Comparison of ENCODE assay signal across 10 cellular contexts in genomic region chr13:46894534-46894906, GRCh38. TPM values are rescaled to one million over a fixed set of nuclear protein-coding genes. Genes with fewer than 3 reads are reported as not detected.
DNase-seq lines count a peak whose midpoint lies in the region; ATAC-seq, FAIRE-seq and TF ChIP-seq lines count a peak whose summit lies in the region.
"Had no signal": no experiment of that assay in that cellular context is flagged by ENCODE, and none has a peak within 500 bp of the region (broad histone marks: within the 10 kb centered on the region; RNA-seq: fewer than 3 reads in every experiment).

No MANE protein-coding gene starts in this region.

- H3K4me3 Mint-ChIP-seq in activated CD8-positive, alpha-beta memory T cell treated with anti-CD3 and anti-CD28 coated beads, Interleukin-2, amount 10 ng/mL, durations not matched to agents 7 days and 5 days = peak overlapping the region; percentile 31
- H3K4me3 Mint-ChIP-seq in activated naive CD8-positive, alpha-beta T cell treated with anti-CD3 and anti-CD28 coated beads, Interleukin-2, amount 10 ng/mL, durations not matched to agents 7 days and 5 days = peak overlapping the region; percentile 81

- H3K9me3 ChIP-seq in kidney (ENCODE audit: control insufficient read depth in 1 of 2, low read length in 2 of 2) (no peaks in the 10 kb centered on the region), tibial nerve (no peaks in the 10 kb centered on the region)

- peaks cover 0 to 9% of the 10 kb centered on the region in 2 donors for H3K4me1 ChIP-seq in kidney (ENCODE audit: control insufficient read depth in 1 of 2, insufficient read depth in 1 of 2, low read depth in 1 of 2, low read length in 2 of 2)
- peaks cover 0 to 35% (median 0%) of the 10 kb centered on the region in 4 donors for H3K4me1 ChIP-seq in tibial nerve

- no peak overlapping the region for H3K9ac ChIP-seq in kidney (ENCODE audit: low read length in 2 of 2)

- CTCF ChIA-PET in activated CD8-positive, alpha-beta memory T cell treated with anti-CD3 and anti-CD28 coated beads, Interleukin-2, amount 10 ng/mL, durations not matched to agents 7 days and 5 days (lab: Charles Lee) = interaction anchor here (0.9 to 1.8 kb wide), 7 partner anchors 9 to 343 kb away, joined by 3 to 6 read pairs (median 3); no protein-coding TSS in a partner anchor

- no peak for DNase-seq in activated CD8-positive, alpha-beta memory T cell treated with anti-CD3 and anti-CD28 coated beads, Interleukin-2, amount 10 ng/mL, durations not matched to agents 7 days and 5 days
- DNase-seq in activated CD8-positive, alpha-beta memory T cell treated with anti-CD3 and anti-CD28 coated beads, Interleukin-2, amount 50 U/mL, for 4 hours = no peak
- DNase-seq in activated naive CD8-positive, alpha-beta T cell treated with anti-CD3 and anti-CD28 coated beads, Interleukin-2, amount 10 ng/mL, durations not matched to agents 7 days and 5 days = no peak
- DNase-seq in kidney = no peak
- no peak for DNase-seq in tibial nerve (ENCODE audit: low spot score in 2 of 2)
- DNase-seq in stimulated activated CD4-positive, alpha-beta T cell treated with anti-CD3 and anti-CD28 coated beads, Interleukin-4, amount 100 ng/mL, for 4 hours = no peak
- DNase-seq in LoVo (ENCODE audit: low spot score) = no peak
- DNase-seq in DMS79 (lab: John Stamatoyannopoulos, UW) = no peak

- no peak overlapping the region for H3K27ac Mint-ChIP-seq in activated CD8-positive, alpha-beta memory T cell treated with anti-CD3 and anti-CD28 coated beads, Interleukin-2, amount 10 ng/mL, durations not matched to agents 7 days and 5 days
- no peak overlapping the region for H3K27ac Mint-ChIP-seq in activated naive CD8-positive, alpha-beta T cell treated with anti-CD3 and anti-CD28 coated beads, Interleukin-2, amount 10 ng/mL, durations not matched to agents 7 days and 5 days
- H3K27ac Mint-ChIP-seq: CD4-positive, CD25-positive, alpha-beta regulatory T cell had no signal

- TF ChIP-seq CTCF in kidney (IDR thresholded peaks at IDR 0.05; ENCODE audit: borderline replicate concordance, extremely low read depth, insufficient read depth) (no peak), tibial nerve (IDR thresholded peaks at IDR 0.05) (no peak)

- POLR2A ChIA-PET in activated naive CD8-positive, alpha-beta T cell treated with anti-CD3 and anti-CD28 coated beads, Interleukin-2, amount 10 ng/mL, durations not matched to agents 7 days and 5 days (lab: Charles Lee) = no interaction called here

- H3K36me3 ChIP-seq in kidney (ENCODE audit: control insufficient read depth in 1 of 2, insufficient read depth in 2 of 2, low read length in 2 of 2) (no peaks in the 10 kb centered on the region), tibial nerve (no peaks in the 10 kb centered on the region)

- peak; percentile 5 for ATAC-seq in activated CD8-positive, alpha-beta memory T cell treated with anti-CD3 and anti-CD28 coated beads, Interleukin-2, amount 10 ng/mL, durations not matched to agents 7 days and 5 days
- ATAC-seq in activated naive CD8-positive, alpha-beta T cell treated with anti-CD3 and anti-CD28 coated beads, Interleukin-2, amount 10 ng/mL, durations not matched to agents 7 days and 5 days (ENCODE audit: low read depth) = peak; percentile 15

- H3K4me3 ChIP-seq in kidney (ENCODE audit: low read length in 2 of 2) (peak overlapping the region; percentile 62 to 83), tibial nerve (peak overlapping the region; percentile 43 to 71 (median 56))

- no peak for TF ChIP-seq POLR2A in tibial nerve (IDR thresholded peaks at IDR 0.05)

- intact Hi-C loops in kidney (cut with DNase I) = no loop called here

- no peak for FAIRE-seq in kidney (lab: Jason Lieb, UNC)
- FAIRE-seq: colon had no signal

- peaks cover 13% of the 10 kb centered on the region for H3K4me1 Mint-ChIP-seq in activated CD8-positive, alpha-beta memory T cell treated with anti-CD3 and anti-CD28 coated beads, Interleukin-2, amount 10 ng/mL, durations not matched to agents 7 days and 5 days
- peaks cover 9% of the 10 kb centered on the region for H3K4me1 Mint-ChIP-seq in activated naive CD8-positive, alpha-beta T cell treated with anti-CD3 and anti-CD28 coated beads, Interleukin-2, amount 10 ng/mL, durations not matched to agents 7 days and 5 days

- H3K27me3 Mint-ChIP-seq in activated CD8-positive, alpha-beta memory T cell treated with anti-CD3 and anti-CD28 coated beads, Interleukin-2, amount 10 ng/mL, durations not matched to agents 7 days and 5 days = peaks cover 77% of the 10 kb centered on the region
- peaks cover 73% of the 10 kb centered on the region for H3K27me3 Mint-ChIP-seq in activated naive CD8-positive, alpha-beta T cell treated with anti-CD3 and anti-CD28 coated beads, Interleukin-2, amount 10 ng/mL, durations not matched to agents 7 days and 5 days

- no peak for TF ChIP-seq EP300 in tibial nerve (IDR thresholded peaks at IDR 0.05)

- no peaks in the 10 kb centered on the region for H3K36me3 Mint-ChIP-seq in activated CD8-positive, alpha-beta memory T cell treated with anti-CD3 and anti-CD28 coated beads, Interleukin-2, amount 10 ng/mL, durations not matched to agents 7 days and 5 days
- H3K36me3 Mint-ChIP-seq in activated naive CD8-positive, alpha-beta T cell treated with anti-CD3 and anti-CD28 coated beads, Interleukin-2, amount 10 ng/mL, durations not matched to agents 7 days and 5 days = no peaks in the 10 kb centered on the region
- H3K36me3 Mint-ChIP-seq: CD4-positive, CD25-positive, alpha-beta regulatory T cell had no signal

- H3K27ac ChIP-seq in kidney (ENCODE audit: low read depth in 2 of 2, low read length in 2 of 2) (no peak overlapping the region), tibial nerve (peak overlapping the region in 3 of 4 donors; percentile 50 to 76 (median 51))

- H3K9me3 Mint-ChIP-seq in activated CD8-positive, alpha-beta memory T cell treated with anti-CD3 and anti-CD28 coated beads, Interleukin-2, amount 10 ng/mL, durations not matched to agents 7 days and 5 days (ENCODE audit: low read depth) = no peaks in the 10 kb centered on the region
- H3K9me3 Mint-ChIP-seq in activated naive CD8-positive, alpha-beta T cell treated with anti-CD3 and anti-CD28 coated beads, Interleukin-2, amount 10 ng/mL, durations not matched to agents 7 days and 5 days = no peaks in the 10 kb centered on the region

- no peaks in the 10 kb centered on the region for H3K27me3 ChIP-seq in tibial nerve

RNA-seq across cellular contexts. Expression of gene HTR2A, which starts 2.3 kb away (rescaled TPM):
- not detected for total RNA-seq in activated CD8-positive, alpha-beta memory T cell treated with anti-CD3 and anti-CD28 coated beads, Interleukin-2, amount 10 ng/mL, durations not matched to agents 7 days and 5 days
- not detected for total RNA-seq in activated naive CD8-positive, alpha-beta T cell treated with anti-CD3 and anti-CD28 coated beads, Interleukin-2, amount 10 ng/mL, durations not matched to agents 7 days and 5 days
- total RNA-seq in kidney (1.0 TPM), tibial nerve (under 1 TPM; 0.20 to 0.30 (median 0.21) TPM)
- not detected for polyA plus RNA-seq in kidney (ENCODE audit: insufficient read depth, low read depth, low replicate concordance)
- total RNA-seq: CD4-positive, CD25-positive, alpha-beta regulatory T cell had no signal
- polyA plus RNA-seq: CD4-positive, CD25-positive, alpha-beta regulatory T cell had no signal

Comparison
In these comparisons a context has a peak if more than half of its experiments do, and no peak if none do; other contexts are left out.
1. H3K27ac ChIP-seq: peak in tibial nerve (3 of 4); none in kidney (0 of 2).